In genomic region chr10:102723989-102724388, GRCh38 we compare ENCODE assay signal across 34 cellular contexts.
"Had no signal": no experiment of that assay in that cellular context is flagged by ENCODE, and none has a peak within 500 bp of the region (broad histone marks: within the 10 kb centered on the region; RNA-seq: fewer than 3 reads in every experiment).

No MANE protein-coding gene starts in this region.

- ATAC-seq: activated CD4-positive, CD25-positive, alpha-beta regulatory T cell treated with anti-CD3 and anti-CD28 coated beads, Interleukin-2, amount 50 U/mL, for 24 hours; activated CD8-positive, alpha-beta T cell treated with anti-CD3 and anti-CD28 coated beads for 36 hours; activated T-cell treated with anti-CD3 and anti-CD28 coated beads, Interleukin-2, amount 50 U/mL, for 4 hours; activated T-helper 17 cell treated with anti-CD3 and anti-CD28 coated beads, Interleukin-2, amount 50 U/mL, for 72 hours; foreskin keratinocyte; gastrocnemius medialis; T-helper 17 cell had no signal

- H3K27me3 ChIP-seq: brain microvascular endothelial cell, dorsolateral prefrontal cortex, esophagus muscularis mucosa, foreskin keratinocyte, gastrocnemius medialis had no signal

- H3K27ac ChIP-seq: brain microvascular endothelial cell, coronary artery, dorsolateral prefrontal cortex, esophagus muscularis mucosa, foreskin keratinocyte, gastrocnemius medialis, WERI-Rb-1 had no signal

- DNase-seq: activated B cell treated with CpG ODN at 0.5 μM for 24 hours; activated CD4-positive, alpha-beta T cell treated with anti-CD3 and anti-CD28 coated beads for 48 hours; activated CD4-positive, alpha-beta T cell treated with anti-CD3 and anti-CD28 coated beads, Interleukin-2, amount 50 U/mL, for 1 hour; activated CD4-positive, alpha-beta T cell treated with anti-CD3 and anti-CD28 coated beads, Interleukin-2, amount 50 U/mL, for 48 hours; activated CD8-positive, alpha-beta memory T cell treated with anti-CD3 and anti-CD28 coated beads for 24 hours; activated CD8-positive, alpha-beta T cell treated with anti-CD3 and anti-CD28 coated beads for 36 hours; activated effector memory CD4-positive, alpha-beta T cell treated with Interleukin-2 at 50 U/mL for 16 hours; activated gamma-delta T cell treated with Interleukin-2 at 50 U/mL for 16 hours; activated naive CD4-positive, alpha-beta T cell treated with anti-CD3 and anti-CD28 coated beads, Interleukin-2, amount 50 U/mL, for 16 hours; activated naive CD4-positive, alpha-beta T cell treated with Interleukin-2 at 50 U/mL for 16 hours; activated T-cell treated with anti-CD3 and anti-CD28 coated beads, Interleukin-2, amount 50 U/mL, for 4 hours; amniotic stem cell; anterior cingulate cortex; brain microvascular endothelial cell; dorsolateral prefrontal cortex; effector memory CD4-positive, alpha-beta T cell; endodermal cell; erythroblast; foreskin keratinocyte; gastrocnemius medialis; T-helper 1 cell; T-helper 17 cell; T1000; WERI-Rb-1 had no signal

- H3K36me3 ChIP-seq: brain microvascular endothelial cell had no signal

- H3K9me3 ChIP-seq: esophagus muscularis mucosa, gastrocnemius medialis had no signal

- H3K4me3 Mint-ChIP-seq: activated B cell treated with CpG ODN at 0.5 μM for 24 hours; activated CD8-positive, alpha-beta T cell treated with anti-CD3 and anti-CD28 coated beads for 36 hours; activated naive CD8-positive, alpha-beta T cell; activated T-cell treated with anti-CD3 and anti-CD28 coated beads, Interleukin-2, amount 50 U/mL, for 4 hours; activated T-helper 17 cell treated with anti-CD3 and anti-CD28 coated beads, Interleukin-2, amount 50 U/mL, for 72 hours; central memory CD8-positive, alpha-beta T cell; dendritic cell treated with granulocyte-macrophage colony-stimulating factor and Interleukin-4, amounts not matched to agents 40 ng/mL and 50 ng/mL, for 4 days; endodermal cell; T-helper 17 cell; T-helper 2 cell treated with Interferon-gamma antibody and Interleukin-4, amounts not matched to agents 5 μg/mL and 100 μg/mL, for 36 hours had no signal

- H3K9me3 Mint-ChIP-seq: activated CD8-positive, alpha-beta T cell treated with anti-CD3 and anti-CD28 coated beads for 36 hours; activated T-cell treated with anti-CD3 and anti-CD28 coated beads, Interleukin-2, amount 50 U/mL, for 4 hours; activated T-helper 17 cell treated with anti-CD3 and anti-CD28 coated beads, Interleukin-2, amount 50 U/mL, for 72 hours; central memory CD8-positive, alpha-beta T cell; dendritic cell treated with granulocyte-macrophage colony-stimulating factor and Interleukin-4, amounts not matched to agents 40 ng/mL and 50 ng/mL, for 4 days had no signal

- FAIRE-seq: astrocyte, bronchial epithelial cell had no signal

- H3K27ac Mint-ChIP-seq: activated B cell treated with CpG ODN at 0.5 μM for 24 hours; activated CD8-positive, alpha-beta T cell treated with anti-CD3 and anti-CD28 coated beads for 36 hours; activated naive CD8-positive, alpha-beta T cell; activated T-helper 17 cell treated with anti-CD3 and anti-CD28 coated beads, Interleukin-2, amount 50 U/mL, for 72 hours; dendritic cell treated with granulocyte-macrophage colony-stimulating factor and Interleukin-4, amounts not matched to agents 40 ng/mL and 50 ng/mL, for 4 days; endodermal cell; T-helper 17 cell; T-helper 2 cell treated with Interferon-gamma antibody and Interleukin-4, amounts not matched to agents 5 μg/mL and 100 μg/mL, for 36 hours had no signal

- H3K4me3 ChIP-seq: coronary artery, dorsolateral prefrontal cortex, esophagus muscularis mucosa, gastrocnemius medialis had no signal

- H3K27me3 Mint-ChIP-seq: activated B cell treated with CpG ODN at 0.5 μM for 24 hours; activated CD8-positive, alpha-beta T cell treated with anti-CD3 and anti-CD28 coated beads for 36 hours; activated naive CD8-positive, alpha-beta T cell; activated T-helper 17 cell treated with anti-CD3 and anti-CD28 coated beads, Interleukin-2, amount 50 U/mL, for 72 hours; central memory CD8-positive, alpha-beta T cell; dendritic cell treated with granulocyte-macrophage colony-stimulating factor and Interleukin-4, amounts not matched to agents 40 ng/mL and 50 ng/mL, for 4 days; T-helper 17 cell had no signal

- H3K4me1 ChIP-seq: foreskin keratinocyte had no signal
